Comparison of ENCODE assay signal across 17 cellular contexts in genomic region chr17:64608571-64608981, GRCh38. TPM values are rescaled to one million over a fixed set of nuclear protein-coding genes. Genes with fewer than 3 reads are reported as not detected.
DNase-seq lines count a peak whose midpoint lies in the region; ATAC-seq, FAIRE-seq and TF ChIP-seq lines count a peak whose summit lies in the region.
"Had no signal": no experiment of that assay in that cellular context is flagged by ENCODE, and none has a peak within 500 bp of the region (broad histone marks: within the 10 kb centered on the region; RNA-seq: fewer than 3 reads in every experiment).

No MANE protein-coding gene starts in this region.

- no peaks in the 10 kb centered on the region for H3K27me3 ChIP-seq in CD8-positive, alpha-beta memory T cell (ENCODE audit: insufficient read depth, low read length, poor library complexity, severe bottlenecking)
- H3K27me3 ChIP-seq in PC-3 (ENCODE audit: low read length) = no peaks in the 10 kb centered on the region
- H3K27me3 ChIP-seq in astrocyte (ENCODE audit: insufficient read depth, low read length) = no peaks in the 10 kb centered on the region
- no peaks in the 10 kb centered on the region for H3K27me3 ChIP-seq in mesenchymal stem cell (ENCODE audit: control insufficient read depth in 1 of 2, insufficient read depth in 1 of 2, low read length in 2 of 2)

- no peak overlapping the region for H3K14ac ChIP-seq in mesenchymal stem cell (ENCODE audit: low read length in 2 of 2)

- peak overlapping the region; percentile 16 for H3K4me2 ChIP-seq in PC-3 (ENCODE audit: low read length)
- peak overlapping the region; percentile 64 for H3K4me2 ChIP-seq in astrocyte (ENCODE audit: low read length)
- H3K4me2 ChIP-seq in mesenchymal stem cell (ENCODE audit: low read length, poor library complexity, severe bottlenecking) = peak overlapping the region; percentile 16

- peaks cover 46% of the 10 kb centered on the region for H4K20me1 ChIP-seq in PC-3 (ENCODE audit: low read length)
- H4K20me1 ChIP-seq in astrocyte (ENCODE audit: insufficient read depth, low read length) = peaks cover 62% of the 10 kb centered on the region

- no peak overlapping the region for H2BK12ac ChIP-seq in mesenchymal stem cell (ENCODE audit: low read length in 2 of 2)

- TF ChIP-seq CTCF in PC-3 (conservative IDR thresholded peaks at IDR 0.05; ENCODE audit: low read depth, low read length) (no peak), astrocyte (IDR thresholded peaks at IDR 0.05; ENCODE audit: insufficient read depth, low read depth, low read length) (no peak)

- no peak overlapping the region for H3K4me3 ChIP-seq in CD8-positive, alpha-beta memory T cell (ENCODE audit: low read length)
- H3K4me3 ChIP-seq in PC-3 (ENCODE audit: low read length) (no peak overlapping the region), astrocyte (ENCODE audit: insufficient read depth, low read depth, low read length) (no peak overlapping the region), mesenchymal stem cell (ENCODE audit: insufficient read depth in 1 of 2, low read depth in 1 of 2, low read length in 2 of 2) (no peak overlapping the region)

- peaks cover 16% of the 10 kb centered on the region for H3F3A ChIP-seq in PC-3 (ENCODE audit: low read length, unreplicated experiment)

- no peak overlapping the region for H2BK5ac ChIP-seq in mesenchymal stem cell (ENCODE audit: low read depth, low read length, poor library complexity, severe bottlenecking)

- H3K9me2 ChIP-seq in PC-3 (replicated peaks; ENCODE audit: low read length) = no peaks in the 10 kb centered on the region

- intact Hi-C loops in PC-3 (cut with micrococcal nuclease) = loop anchor here (2.0 to 10.0 kb wide), 3 partner anchors 14 to 184 kb away; no protein-coding TSS in a partner anchor

- H3K4me3 Mint-ChIP-seq in CD8-positive, alpha-beta memory T cell = peak overlapping the region in 4 of 7 donors; percentile 1 to 18 (median 2)
- H3K4me3 Mint-ChIP-seq in astrocyte (ENCODE audit: unreplicated experiment) = no peak overlapping the region

- POLR2A ChIA-PET in CD8-positive, alpha-beta memory T cell (lab: Charles Lee) = no interaction called here
- POLR2A ChIA-PET in PC-3 (lab: Charles Lee; ENCODE audit: unreplicated experiment) = no interaction called here

- H3K9ac ChIP-seq in PC-3 (ENCODE audit: low read length) = no peak overlapping the region
- H3K9ac ChIP-seq in astrocyte (ENCODE audit: low read length) = no peak overlapping the region
- peak overlapping the region; percentile 73 for H3K9ac ChIP-seq in mesenchymal stem cell (ENCODE audit: low read length)

- peaks cover 94% of the 10 kb centered on the region for H3K79me2 ChIP-seq in PC-3 (ENCODE audit: low read length)
- H3K79me2 ChIP-seq in astrocyte (ENCODE audit: insufficient read depth, low read length) = peaks cover 96% of the 10 kb centered on the region

- H2BK120ac ChIP-seq in mesenchymal stem cell (ENCODE audit: low read depth, low read length) = no peak overlapping the region

- peaks cover 33 to 54% (median 37%) of the 10 kb centered on the region in 3 donors for H3K4me1 Mint-ChIP-seq in CD8-positive, alpha-beta memory T cell
- peaks cover 33% of the 10 kb centered on the region for H3K4me1 Mint-ChIP-seq in astrocyte (ENCODE audit: low read depth, unreplicated experiment)

- no peak overlapping the region for H2AK5ac ChIP-seq in mesenchymal stem cell (ENCODE audit: low read length, severe bottlenecking)

- peak overlapping the region; percentile 0 to 74 (median 16) for H3K27ac Mint-ChIP-seq in CD8-positive, alpha-beta memory T cell
- peak overlapping the region; percentile 50 for H3K27ac Mint-ChIP-seq in astrocyte (ENCODE audit: unreplicated experiment)

- peaks cover 0 to 6% (median 0%) of the 10 kb centered on the region in 3 donors for H3K36me3 Mint-ChIP-seq in CD8-positive, alpha-beta memory T cell
- H3K36me3 Mint-ChIP-seq in astrocyte (ENCODE audit: low read depth, unreplicated experiment) = peaks cover 7% of the 10 kb centered on the region

- H4K8ac ChIP-seq in mesenchymal stem cell (ENCODE audit: low read length) = no peak overlapping the region

- no peaks in the 10 kb centered on the region for H3K27me3 Mint-ChIP-seq in CD8-positive, alpha-beta memory T cell
- no peaks in the 10 kb centered on the region for H3K27me3 Mint-ChIP-seq in astrocyte (ENCODE audit: low read depth, unreplicated experiment)
- H3K27me3 Mint-ChIP-seq: effector memory CD8-positive, alpha-beta T cell had no signal

- H3K9me3 Mint-ChIP-seq in CD8-positive, alpha-beta memory T cell = no peaks in the 10 kb centered on the region
- H3K9me3 Mint-ChIP-seq in astrocyte (ENCODE audit: unreplicated experiment) = no peaks in the 10 kb centered on the region
- H3K9me3 Mint-ChIP-seq: effector memory CD8-positive, alpha-beta T cell had no signal

- H3K27ac ChIP-seq in CD8-positive, alpha-beta memory T cell (ENCODE audit: low read depth, low read length) = no peak overlapping the region
- peak overlapping the region; percentile 44 for H3K27ac ChIP-seq in PC-3 (ENCODE audit: low read length)
- H3K27ac ChIP-seq in astrocyte (ENCODE audit: low read depth, low read length) = peak overlapping the region; percentile 62
- peak overlapping the region; percentile 60 for H3K27ac ChIP-seq in mesenchymal stem cell (ENCODE audit: low read length, poor library complexity, severe bottlenecking)

- no peak overlapping the region for H3K18ac ChIP-seq in mesenchymal stem cell (ENCODE audit: low read depth in 1 of 2, low read length in 2 of 2)

- no peak for DNase-seq in CD8-positive, alpha-beta memory T cell
- peak; percentile 53 for DNase-seq in PC-3
- peak; percentile 51 for DNase-seq in astrocyte (ENCODE audit: low read depth)
- DNase-seq in mesenchymal stem cell = peak; percentile 68
- no peak for DNase-seq in RCC 7860 (ENCODE audit: low spot score)
- no peak for DNase-seq in NCI-H524 treated with DMSO at 0.1 percent for 48 hours (lab: John Stamatoyannopoulos, UW)
- DNase-seq in urothelium cell line (ENCODE audit: low spot score) = no peak
- DNase-seq: activated CD4-positive, CD25-positive, alpha-beta regulatory T cell; amniotic stem cell; effector memory CD8-positive, alpha-beta T cell; hippocampal formation; mesendoderm; NCI-H1092 treated with DMSO at 0.1 percent for 48 hours; NCI-H526; SIG-M5; stimulated activated CD4-positive, alpha-beta T cell treated with anti-CD3 and anti-CD28 coated beads, Interleukin-4, amount 100 ng/mL, for 1 hour had no signal

- no peak overlapping the region for H2AFZ ChIP-seq in PC-3 (ENCODE audit: low read length)
- no peak overlapping the region for H2AFZ ChIP-seq in astrocyte (ENCODE audit: low read depth, low read length)
- H2AFZ ChIP-seq in mesenchymal stem cell (ENCODE audit: low read depth, low read length) = no peak overlapping the region

- no peak overlapping the region for H3K4ac ChIP-seq in mesenchymal stem cell (ENCODE audit: low read depth in 1 of 2, low read length in 2 of 2)

- BruUV-seq in PC-3 (replicated peaks; lab: Mats Ljungman, UMichigan) = no TSS peak

- no peaks in the 10 kb centered on the region for H3K79me1 ChIP-seq in mesenchymal stem cell (replicated peaks; ENCODE audit: low read length, poor library complexity, severe bottlenecking)

- ATAC-seq in PC-3 (peak; percentile 93), GM21528 (IDR thresholded peaks at IDR 0.05; ENCODE audit: low FRiP score, unreplicated experiment) (no peak)
- ATAC-seq: effector memory CD8-positive, alpha-beta T cell had no signal

- whole genome bisulfite sequencing in mesenchymal stem cell = 58% methylated on average over 2 of the region's 2 CpGs

- H3K4me1 ChIP-seq in CD8-positive, alpha-beta memory T cell (ENCODE audit: insufficient read depth, low read length) = peaks cover 14% of the 10 kb centered on the region
- H3K4me1 ChIP-seq in PC-3 (ENCODE audit: insufficient read depth, low read length) (peaks cover 10% of the 10 kb centered on the region), astrocyte (ENCODE audit: insufficient read depth, low read length) (peaks cover 14% of the 10 kb centered on the region), mesenchymal stem cell (ENCODE audit: control insufficient read depth, insufficient read depth, low read depth, low read length) (peaks cover 10% of the 10 kb centered on the region)

- CTCF ChIA-PET in CD8-positive, alpha-beta memory T cell (lab: Charles Lee) = no interaction called here
- CTCF ChIA-PET in PC-3 (lab: Charles Lee) = no interaction called here

- H3K9me3 ChIP-seq in CD8-positive, alpha-beta memory T cell (ENCODE audit: low read length) = no peaks in the 10 kb centered on the region
- H3K9me3 ChIP-seq in PC-3 (ENCODE audit: low read length) (no peaks in the 10 kb centered on the region), astrocyte (ENCODE audit: insufficient read depth, low read depth, low read length) (no peaks in the 10 kb centered on the region), mesenchymal stem cell (ENCODE audit: control insufficient read depth, low read length) (no peaks in the 10 kb centered on the region)

- no peak overlapping the region for H3K23ac ChIP-seq in mesenchymal stem cell (ENCODE audit: low read length in 2 of 2)

- H3K36me3 ChIP-seq in CD8-positive, alpha-beta memory T cell (ENCODE audit: insufficient read depth, low read length) = no peaks in the 10 kb centered on the region
- H3K36me3 ChIP-seq in PC-3 (ENCODE audit: low read depth, low read length) (no peaks in the 10 kb centered on the region), astrocyte (ENCODE audit: insufficient read depth, low read length) (peaks cover 3% of the 10 kb centered on the region), mesenchymal stem cell (ENCODE audit: control insufficient read depth in 1 of 2, insufficient read depth in 2 of 2, low read depth in 1 of 2, low read length in 2 of 2) (peaks cover 0 to 3% of the 10 kb centered on the region in 2 experiments)

- H4K91ac ChIP-seq in mesenchymal stem cell (ENCODE audit: low read length) = no peak overlapping the region

- peak; percentile 20 for FAIRE-seq in astrocyte (lab: Jason Lieb, UNC)
- no peak for FAIRE-seq in RCC 7860 (lab: Jason Lieb, UNC)
- no peak for FAIRE-seq in urothelium cell line (lab: Jason Lieb, UNC)

- H2BK15ac ChIP-seq in mesenchymal stem cell (ENCODE audit: low read depth, poor library complexity, severe bottlenecking) = no peak overlapping the region

RNA-seq across cellular contexts. Expression of gene SMURF2, which starts 53.5 kb away (rescaled TPM):
- total RNA-seq in CD8-positive, alpha-beta memory T cell = 10 to 100 TPM; 18.9 to 19.0 TPM
- polyA plus RNA-seq in CD8-positive, alpha-beta memory T cell = 7.8 TPM
- total RNA-seq in PC-3 (2014; rRNA removed) (68.2 and 76.6 TPM in 2 replicates), astrocyte (104 and 126 TPM in 2 replicates)
- polyA plus RNA-seq in mesenchymal stem cell (2013, experiment 1 of 2) = 127 TPM
- polyA plus RNA-seq in mesenchymal stem cell (2013, experiment 2 of 2) = 126 TPM

Comparison
In these comparisons a context has a peak if more than half of its experiments do, and no peak if none do; other contexts are left out.
1. DNase-seq: peak in PC-3 (single experiment), astrocyte (single experiment) and mesenchymal stem cell (single experiment); none in CD8-positive, alpha-beta memory T cell (0 of 5), RCC 7860 (single experiment), NCI-H524 treated with DMSO at 0.1 percent for 48 hours (single experiment) and urothelium cell line (single experiment).
2. Peak in every context shown above with its lines, with median percentiles within 50 percentile points of each other: H3K4me2 ChIP-seq.